ENCODE assay signal across 9 cellular contexts in genomic region chr12:72017054-72017651, GRCh38.
DNase-seq lines count a peak whose midpoint lies in the region; ATAC-seq lines count a peak whose summit lies in the region.
"Had no signal": no experiment of that assay in that cellular context is flagged by ENCODE, and none has a peak within 500 bp of the region (broad histone marks: within the 10 kb centered on the region; RNA-seq: fewer than 3 reads in every experiment).

No MANE protein-coding gene starts in this region.

- no peaks in the 10 kb centered on the region for H3K9me3 Mint-ChIP-seq in central memory CD8-positive, alpha-beta T cell
- H3K9me3 Mint-ChIP-seq: T-helper 1 cell treated with Interleukin-12 subunit alpha and Interleukin-12 subunit beta and Interleukin-4 antibody, amounts not matched to agents 30 μg/mL and 1 μg/mL, for 36 hours had no signal

- intact Hi-C loops in left colon (cut with DNase I, micrococcal nuclease) = no loop called here

- ATAC-seq in GM19324 (IDR thresholded peaks at IDR 0.05; ENCODE audit: low FRiP score, unreplicated experiment) (peak; percentile 96), HG03354 (IDR thresholded peaks at IDR 0.05; ENCODE audit: poor library complexity, severe bottlenecking, unreplicated experiment) (peak; percentile 98), left colon (peak; percentile 96)
- ATAC-seq in central memory CD8-positive, alpha-beta T cell (replicated peaks; ENCODE audit: extremely low read depth, poor library complexity, severe bottlenecking) = no peak

- no peak overlapping the region for H3K4me3 Mint-ChIP-seq in central memory CD8-positive, alpha-beta T cell
- H3K4me3 Mint-ChIP-seq: T-helper 1 cell treated with Interleukin-12 subunit alpha and Interleukin-12 subunit beta and Interleukin-4 antibody, amounts not matched to agents 30 μg/mL and 1 μg/mL, for 36 hours had no signal

- H3K27me3 Mint-ChIP-seq in central memory CD8-positive, alpha-beta T cell = peaks cover 24% of the 10 kb centered on the region

- no peaks in the 10 kb centered on the region for H3K4me1 Mint-ChIP-seq in central memory CD8-positive, alpha-beta T cell

- DNase-seq in CD1c-positive myeloid dendritic cell (ENCODE audit: extremely low spot score) (peak; percentile 66), NCI-H345 (lab: John Stamatoyannopoulos, UW) (peak; percentile 70), left colon (peak; percentile 37 to 57)
- peak; percentile 21 for DNase-seq in activated CD4-positive, CD25-positive, alpha-beta regulatory T cell treated with anti-CD3 and anti-CD28 coated beads, Interleukin-2, amount 50 U/mL, for 16 hours (ENCODE audit: low read depth, low spot score)
- peak; percentile 28 to 32 for DNase-seq in central memory CD8-positive, alpha-beta T cell (ENCODE audit: low spot score in 2 of 2)
- DNase-seq in stimulated activated CD4-positive, alpha-beta T cell treated with anti-CD3 and anti-CD28 coated beads, Interleukin-4, amount 100 ng/mL, for 48 hours (ENCODE audit: low read depth in 2 of 2) = peak; percentile 29 to 43

- no peaks in the 10 kb centered on the region for H3K36me3 Mint-ChIP-seq in central memory CD8-positive, alpha-beta T cell (ENCODE audit: insufficient read depth)

- no peak overlapping the region for H3K27ac Mint-ChIP-seq in central memory CD8-positive, alpha-beta T cell (ENCODE audit: low read depth)
- H3K27ac Mint-ChIP-seq: T-helper 1 cell treated with Interleukin-12 subunit alpha and Interleukin-12 subunit beta and Interleukin-4 antibody, amounts not matched to agents 30 μg/mL and 1 μg/mL, for 36 hours had no signal
